1 cellular context compared by ENCODE assay signal in genomic region chr4:118981171-118981838, GRCh38.
TF ChIP-seq lines count a peak whose summit lies in the region.

No MANE protein-coding gene starts in this region.

TF ChIP-seq in HEK293, 187 proteins besides CTCF, POLR2A, EP300 and RAD21 (continued from another document):
- TF ChIP-seq GLIS1 (tag by site-specific recombination; IDR thresholded peaks at IDR 0.05) (peak; percentile 96), ZNF548 (tag by site-specific recombination; IDR thresholded peaks at IDR 0.05) (no peak), HOXC10 (CRISPR knock-in tag; IDR thresholded peaks at IDR 0.05) (no peak), ZNF585B (tag by site-specific recombination; IDR thresholded peaks at IDR 0.05) (no peak), ATF2 (tag by site-specific recombination; IDR thresholded peaks at IDR 0.05; ENCODE audit: low read depth) (0 out of 2 replicates have a peak, but pooled peaks have one; percentile 24)
